Comparison of ENCODE assay signal across 19 cellular contexts in genomic region chr2:225328192-225328591, GRCh38.
DNase-seq lines count a peak whose midpoint lies in the region; ATAC-seq, FAIRE-seq and TF ChIP-seq lines count a peak whose summit lies in the region.
"Had no signal": no experiment of that assay in that cellular context is flagged by ENCODE, and none has a peak within 500 bp of the region (broad histone marks: within the 10 kb centered on the region; RNA-seq: fewer than 3 reads in every experiment).

No MANE protein-coding gene starts in this region.

- TF ChIP-seq EP300 in A549 (IDR thresholded peaks at IDR 0.05), result no peak; a peak in 1 of 5 replicates

- no peak overlapping the region for H3K27ac ChIP-seq in A549
- H3K27ac ChIP-seq in tibial artery, result no peak overlapping the region

- no peak overlapping the region for H3K4me3 ChIP-seq in A549
- H3K4me3 ChIP-seq in tibial artery, result no peak overlapping the region

- WGBS in A549 (ENCODE audit: missing lambda C conversion rate), result 24% methylated on average over 4 of the region's 4 CpGs

- H3K36me3 ChIP-seq in tibial artery, result no peaks in the 10 kb centered on the region

- POLR2A ChIA-PET in A549 (lab: Yijun Ruan, JAX), result no interaction called here

- no peak for TF ChIP-seq RAD21 in A549 (conservative IDR thresholded peaks at IDR 0.05 in 1 of 2, IDR thresholded peaks at IDR 0.05 in 1 of 2)

- H3K36me3 Mint-ChIP-seq in HFFc6 (ENCODE audit: low read depth), result no peaks in the 10 kb centered on the region
- H3K36me3 Mint-ChIP-seq in activated T-helper 17 cell treated with anti-CD3 and anti-CD28 coated beads, Interleukin-2, amount 50 U/mL, for 72 hours (ENCODE audit: low read depth), result no peaks in the 10 kb centered on the region
- H3K36me3 Mint-ChIP-seq: activated naive CD8-positive, alpha-beta T cell treated with anti-CD3 and anti-CD28 coated beads for 36 hours; CD8-positive, alpha-beta T cell; naive thymus-derived CD8-positive, alpha-beta T cell had no signal

- CTCF ChIA-PET in A549 (lab: Yijun Ruan, JAX), result no interaction called here

- H3K9me3 ChIP-seq in A549 (no peaks in the 10 kb centered on the region), tibial artery (no peaks in the 10 kb centered on the region)

- H3K4me1 ChIP-seq in A549, result 0 out of 3 replicates have a peak, but pooled peaks cover 6% of the 10 kb centered on the region
- no peaks in the 10 kb centered on the region for H3K4me1 ChIP-seq in tibial artery

- no peaks in the 10 kb centered on the region for H3K9me3 Mint-ChIP-seq in HFFc6
- H3K9me3 Mint-ChIP-seq in activated T-helper 17 cell treated with anti-CD3 and anti-CD28 coated beads, Interleukin-2, amount 50 U/mL, for 72 hours, result no peaks in the 10 kb centered on the region
- H3K9me3 Mint-ChIP-seq: activated CD4-positive, alpha-beta T cell treated with anti-CD3 and anti-CD28 coated beads, Interleukin-2, amount 10 ng/mL, durations not matched to agents 24 days and 14 days; activated naive CD8-positive, alpha-beta T cell treated with anti-CD3 and anti-CD28 coated beads for 36 hours; CD8-positive, alpha-beta T cell; T-helper 1 cell treated with Interleukin-12 subunit alpha and Interleukin-12 subunit beta and Interleukin-4 antibody, amounts not matched to agents 30 μg/mL and 1 μg/mL, for 36 hours had no signal

- peak overlapping the region; percentile 15; the same call in 1 of the 3 replicates for H3K4me2 ChIP-seq in A549

- ATAC-seq in A549 (peak; percentile 47 to 72; a peak in 5 of 6 replicates), HG02571 (IDR thresholded peaks at IDR 0.05; ENCODE audit: unreplicated experiment) (no peak), omental fat pad (ENCODE audit: low FRiP score) (no peak)
- peak; percentile 47 for ATAC-seq in activated T-helper 17 cell treated with anti-CD3 and anti-CD28 coated beads, Interleukin-2, amount 50 U/mL, for 72 hours (replicated peaks)
- ATAC-seq: CD8-positive, alpha-beta T cell; esophagus mucosa; naive thymus-derived CD8-positive, alpha-beta T cell had no signal

- intact Hi-C loops in tibial artery (cut with DNase I; ENCODE audit: low total_unique reads), result no loop called here

- TF ChIP-seq POLR2A in A549 (IDR thresholded peaks at IDR 0.05; ENCODE audit: low read length), result no peak

- no peaks in the 10 kb centered on the region for H3K27me3 ChIP-seq in tibial artery

- DNase-seq in A549 (ENCODE audit: low read depth in 1 of 2, low spot score in 1 of 2) (peak; percentile 8 to 39), HFFc6 (peak; percentile 50), hepatic stellate cell (ENCODE audit: low spot score) (peak; percentile 8), omental fat pad (ENCODE audit: low spot score) (no peak), NCI-H1105 treated with DMSO at 0.1 percent for 48 hours (lab: John Stamatoyannopoulos, UW) (no peak), tibial artery (no peak)
- DNase-seq: activated CD4-positive, alpha-beta T cell treated with anti-CD3 and anti-CD28 coated beads, Interleukin-2, amount 10 ng/mL, durations not matched to agents 24 days and 14 days; activated naive CD8-positive, alpha-beta T cell treated with anti-CD3 and anti-CD28 coated beads for 36 hours; activated T-cell treated with anti-CD3 and anti-CD28 coated beads for 4 hours; CD8-positive, alpha-beta T cell; GF-D8; hypothalamus; naive thymus-derived CD8-positive, alpha-beta T cell; NCI-H2029 treated with DMSO at 0.1 percent for 48 hours had no signal

- TF ChIP-seq CTCF in A549 (IDR thresholded peaks at IDR 0.05) (no peak), HFFc6 (IDR thresholded peaks at IDR 0.05) (peak; percentile 36; the same call in 1 of the 2 replicates), omental fat pad (IDR thresholded peaks at IDR 0.05) (no peak), tibial artery (IDR thresholded peaks at IDR 0.05) (no peak)

- peaks cover 8% of the 10 kb centered on the region; the same call in 1 of the 2 replicates for H3K27me3 Mint-ChIP-seq in HFFc6 (ENCODE audit: insufficient read depth)
- peaks cover 13% of the 10 kb centered on the region for H3K27me3 Mint-ChIP-seq in activated T-helper 17 cell treated with anti-CD3 and anti-CD28 coated beads, Interleukin-2, amount 50 U/mL, for 72 hours
- H3K27me3 Mint-ChIP-seq: activated CD4-positive, alpha-beta T cell treated with anti-CD3 and anti-CD28 coated beads, Interleukin-2, amount 10 ng/mL, durations not matched to agents 24 days and 14 days; activated naive CD8-positive, alpha-beta T cell treated with anti-CD3 and anti-CD28 coated beads for 36 hours had no signal

- FAIRE-seq in A549 (lab: Jason Lieb, UNC), result no peak
- FAIRE-seq: GM19239 had no signal

- peaks cover 14% of the 10 kb centered on the region for H3K4me1 Mint-ChIP-seq in HFFc6 (ENCODE audit: low read depth)
- no peaks in the 10 kb centered on the region for H3K4me1 Mint-ChIP-seq in activated T-helper 17 cell treated with anti-CD3 and anti-CD28 coated beads, Interleukin-2, amount 50 U/mL, for 72 hours
- H3K4me1 Mint-ChIP-seq: activated CD4-positive, alpha-beta T cell treated with anti-CD3 and anti-CD28 coated beads, Interleukin-2, amount 10 ng/mL, durations not matched to agents 24 days and 14 days; activated naive CD8-positive, alpha-beta T cell treated with anti-CD3 and anti-CD28 coated beads for 36 hours; naive thymus-derived CD8-positive, alpha-beta T cell had no signal

- peak overlapping the region; percentile 13; the same call in 1 of the 2 replicates for H3K4me3 Mint-ChIP-seq in HFFc6
- no peak overlapping the region for H3K4me3 Mint-ChIP-seq in activated T-helper 17 cell treated with anti-CD3 and anti-CD28 coated beads, Interleukin-2, amount 50 U/mL, for 72 hours
- H3K4me3 Mint-ChIP-seq: activated CD4-positive, alpha-beta T cell treated with anti-CD3 and anti-CD28 coated beads, Interleukin-2, amount 10 ng/mL, durations not matched to agents 24 days and 14 days; activated naive CD8-positive, alpha-beta T cell treated with anti-CD3 and anti-CD28 coated beads for 36 hours; CD8-positive, alpha-beta T cell; naive thymus-derived CD8-positive, alpha-beta T cell; T-helper 1 cell treated with Interleukin-12 subunit alpha and Interleukin-12 subunit beta and Interleukin-4 antibody, amounts not matched to agents 30 μg/mL and 1 μg/mL, for 36 hours had no signal

- no peak overlapping the region for H3K27ac Mint-ChIP-seq in HFFc6
- no peak overlapping the region for H3K27ac Mint-ChIP-seq in activated T-helper 17 cell treated with anti-CD3 and anti-CD28 coated beads, Interleukin-2, amount 50 U/mL, for 72 hours
- H3K27ac Mint-ChIP-seq: activated CD4-positive, alpha-beta T cell treated with anti-CD3 and anti-CD28 coated beads, Interleukin-2, amount 10 ng/mL, durations not matched to agents 24 days and 14 days; activated naive CD8-positive, alpha-beta T cell treated with anti-CD3 and anti-CD28 coated beads for 36 hours; CD8-positive, alpha-beta T cell; naive thymus-derived CD8-positive, alpha-beta T cell; T-helper 1 cell treated with Interleukin-12 subunit alpha and Interleukin-12 subunit beta and Interleukin-4 antibody, amounts not matched to agents 30 μg/mL and 1 μg/mL, for 36 hours had no signal

TF ChIP-seq in A549, 52 proteins besides CTCF, POLR2A, EP300 and RAD21:
- TF ChIP-seq JUNB (IDR thresholded peaks at IDR 0.05) (peak; percentile 38; the same call in 1 of the 2 replicates), GATA3 (IDR thresholded peaks at IDR 0.05; ENCODE audit: borderline replicate concordance) (peak; percentile 56; the same call in 1 of the 2 replicates), KDM5A (IDR thresholded peaks at IDR 0.05) (no peak), MYC (IDR thresholded peaks at IDR 0.05; ENCODE audit: borderline replicate concordance, low read length) (no peak), HOXB13 (CRISPR knock-in tag; IDR thresholded peaks at IDR 0.05; ENCODE audit: low read depth) (no peak)

Comparison
In these comparisons a context has a peak if more than half of its experiments do, and no peak if none do; other contexts are left out.
1. ATAC-seq: peak in A549 (2 of 2) and activated T-helper 17 cell treated with anti-CD3 and anti-CD28 coated beads, Interleukin-2, amount 50 U/mL, for 72 hours (single experiment); none in HG02571 (single experiment) and omental fat pad (single experiment).
2. DNase-seq: peak in A549 (2 of 2), HFFc6 (single experiment) and hepatic stellate cell (single experiment); none in omental fat pad (single experiment), NCI-H1105 treated with DMSO at 0.1 percent for 48 hours (single experiment) and tibial artery (0 of 2).